Comparison of ENCODE assay signal across 9 cellular contexts in the genomic region with DNA sequence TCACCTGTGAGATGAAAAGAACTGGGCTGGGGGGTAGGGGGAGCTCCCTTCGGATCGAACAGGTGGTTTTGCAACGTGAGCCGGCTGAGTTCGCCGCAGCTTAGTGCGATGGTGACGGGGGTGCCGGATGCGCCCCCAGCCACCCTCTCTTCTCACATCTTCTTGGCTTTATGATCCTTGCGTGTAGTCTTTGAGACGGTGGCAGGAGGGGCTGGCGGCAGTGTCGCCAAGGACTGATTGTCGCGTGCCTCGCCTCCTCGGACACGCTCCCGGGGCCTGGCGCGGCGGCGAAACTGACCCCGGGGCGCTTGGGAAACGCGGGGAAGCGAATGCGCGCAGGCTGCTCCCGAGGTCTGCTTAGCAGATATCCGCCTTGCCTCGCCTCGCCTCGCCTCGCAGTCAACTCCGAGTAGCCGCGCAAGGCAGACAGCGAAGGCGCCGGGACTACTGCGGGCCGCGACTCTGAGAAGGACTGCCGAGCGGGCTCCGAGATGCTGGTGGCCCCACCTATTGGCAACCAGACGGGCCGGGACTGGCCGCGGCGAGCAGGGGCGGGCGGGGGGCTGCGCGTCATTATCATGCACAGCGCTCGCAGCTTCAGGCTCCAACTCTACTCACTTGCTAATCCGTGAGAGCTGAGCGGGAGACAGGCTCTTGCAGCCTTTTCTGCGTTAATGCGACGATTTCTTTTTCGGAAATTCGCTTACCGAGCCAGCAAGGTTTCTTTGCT. TPM values are rescaled to one million over a fixed set of nuclear protein-coding genes. Genes with fewer than 3 reads are reported as not detected.
DNase-seq lines count a peak whose midpoint lies in the region; ATAC-seq and TF ChIP-seq lines count a peak whose summit lies in the region.
"Had no signal": no experiment of that assay in that cellular context is flagged by ENCODE, and none has a peak within 500 bp of the region (broad histone marks: within the 10 kb centered on the region; RNA-seq: fewer than 3 reads in every experiment).

No MANE protein-coding gene starts in this region.

- CTCF ChIA-PET in PC-3 (lab: Charles Lee), result interaction anchor here (0.7 kb wide), 1 partner anchor 260 kb away, joined by 4 read pairs; no protein-coding TSS in a partner anchor
- CTCF ChIA-PET in activated CD8-positive, alpha-beta T cell treated with anti-CD3 and anti-CD28 coated beads, Interleukin-2, amount 10 ng/mL, durations not matched to agents 7 days and 5 days (lab: Charles Lee), result no interaction called here

- H3K36me3 ChIP-seq in PC-3 (ENCODE audit: low read depth, low read length) (no peaks in the 10 kb centered on the region), vagina (no peaks in the 10 kb centered on the region)

- peak overlapping the region; percentile 92 for H2AFZ ChIP-seq in PC-3 (ENCODE audit: low read length)

- peak overlapping the region; percentile 95 for H3K4me2 ChIP-seq in PC-3 (ENCODE audit: low read length)

- H3K4me1 Mint-ChIP-seq in activated CD8-positive, alpha-beta T cell treated with anti-CD3 and anti-CD28 coated beads, Interleukin-2, amount 10 ng/mL, durations not matched to agents 7 days and 5 days (ENCODE audit: low read depth), result peaks cover 5% of the 10 kb centered on the region

- H3K27me3 ChIP-seq in PC-3 (ENCODE audit: low read length) (no peaks in the 10 kb centered on the region), vagina (no peaks in the 10 kb centered on the region)

- POLR2A ChIA-PET in PC-3 (lab: Charles Lee; ENCODE audit: unreplicated experiment), result no interaction called here
- POLR2A ChIA-PET in activated CD8-positive, alpha-beta T cell treated with anti-CD3 and anti-CD28 coated beads, Interleukin-2, amount 10 ng/mL, durations not matched to agents 7 days and 5 days (lab: Charles Lee), result no interaction called here

- H3K9me3 Mint-ChIP-seq in activated CD8-positive, alpha-beta T cell treated with anti-CD3 and anti-CD28 coated beads, Interleukin-2, amount 10 ng/mL, durations not matched to agents 7 days and 5 days (ENCODE audit: insufficient read depth), result no peaks in the 10 kb centered on the region
- H3K9me3 Mint-ChIP-seq: activated B cell treated with CpG ODN at 0.5 μM for 24 hours had no signal

- H3K79me2 ChIP-seq in PC-3 (ENCODE audit: low read length), result no peaks in the 10 kb centered on the region

- H3K4me3 ChIP-seq in PC-3 (ENCODE audit: low read length) (peak overlapping the region; percentile 80), vagina (peak overlapping the region; percentile 30 to 35)

- H3K4me3 Mint-ChIP-seq in activated CD8-positive, alpha-beta T cell treated with anti-CD3 and anti-CD28 coated beads, Interleukin-2, amount 10 ng/mL, durations not matched to agents 7 days and 5 days, result no peak overlapping the region
- H3K4me3 Mint-ChIP-seq: activated B cell treated with CpG ODN at 0.5 μM for 24 hours had no signal

- TF ChIP-seq CTCF in PC-3 (conservative IDR thresholded peaks at IDR 0.05; ENCODE audit: low read depth, low read length) (no peak), vagina (IDR thresholded peaks at IDR 0.05) (no peak)

- ATAC-seq in PC-3 (peak; percentile 85), esophagus mucosa (peak; percentile 58), GM21529 (IDR thresholded peaks at IDR 0.05; ENCODE audit: unreplicated experiment) (no peak)
- no peak for ATAC-seq in activated CD8-positive, alpha-beta T cell treated with anti-CD3 and anti-CD28 coated beads, Interleukin-2, amount 10 ng/mL, durations not matched to agents 7 days and 5 days

- H3K27ac ChIP-seq in PC-3 (ENCODE audit: low read length) (no peak overlapping the region), vagina (no peak overlapping the region)

- H3K9me3 ChIP-seq in PC-3 (ENCODE audit: low read length) (no peaks in the 10 kb centered on the region), vagina (no peaks in the 10 kb centered on the region)

- no peaks in the 10 kb centered on the region for H3K9me2 ChIP-seq in PC-3 (replicated peaks; ENCODE audit: low read length)

- no peak for TF ChIP-seq POLR2A in vagina (IDR thresholded peaks at IDR 0.05)

- H3K4me1 ChIP-seq in PC-3 (ENCODE audit: insufficient read depth, low read length) (peaks cover 11% of the 10 kb centered on the region; the same call in 1 of the 2 replicates), vagina (peaks cover 26% of the 10 kb centered on the region)

- H3K27me3 Mint-ChIP-seq in activated CD8-positive, alpha-beta T cell treated with anti-CD3 and anti-CD28 coated beads, Interleukin-2, amount 10 ng/mL, durations not matched to agents 7 days and 5 days (ENCODE audit: low read depth), result peaks cover 30% of the 10 kb centered on the region

- BruUV-seq in PC-3 (replicated peaks; lab: Mats Ljungman, UMichigan), result TSS peak; percentile 81

- DNase-seq in activated CD4-positive, alpha-beta T cell treated with anti-CD3 and anti-CD28 coated beads for 48 hours, result peak; percentile 5
- DNase-seq in activated CD4-positive, alpha-beta T cell treated with anti-CD3 and anti-CD28 coated beads for 4 hours, result no peak
- DNase-seq in PC-3 (peak; percentile 63), middle frontal gyrus (ENCODE audit: extremely low spot score, low spot score) (peak; percentile 51), vagina (ENCODE audit: extremely low spot score in 2 of 2) (no peak)
- DNase-seq in activated CD8-positive, alpha-beta T cell treated with anti-CD3 and anti-CD28 coated beads, Interleukin-2, amount 10 ng/mL, durations not matched to agents 7 days and 5 days, result no peak
- DNase-seq: activated B cell treated with CpG ODN at 0.5 μM for 24 hours had no signal

- H3K9ac ChIP-seq in PC-3 (ENCODE audit: low read length), result peak overlapping the region; percentile 48

- H3F3A ChIP-seq in PC-3 (ENCODE audit: low read length, unreplicated experiment), result no peaks in the 10 kb centered on the region

- no peak overlapping the region for H3K27ac Mint-ChIP-seq in activated CD8-positive, alpha-beta T cell treated with anti-CD3 and anti-CD28 coated beads, Interleukin-2, amount 10 ng/mL, durations not matched to agents 7 days and 5 days
- H3K27ac Mint-ChIP-seq: activated B cell treated with CpG ODN at 0.5 μM for 24 hours had no signal

- H3K36me3 Mint-ChIP-seq in activated CD8-positive, alpha-beta T cell treated with anti-CD3 and anti-CD28 coated beads, Interleukin-2, amount 10 ng/mL, durations not matched to agents 7 days and 5 days (ENCODE audit: low read depth), result no peaks in the 10 kb centered on the region

- intact Hi-C loops in PC-3 (cut with micrococcal nuclease), result loop anchor here (2.0 to 10.0 kb wide), 7 partner anchors 71 to 1991 kb away; no protein-coding TSS in a partner anchor
- intact Hi-C loops in vagina (cut with DNase I), result no loop called here

- H4K20me1 ChIP-seq in PC-3 (ENCODE audit: low read length), result no peaks in the 10 kb centered on the region

RNA-seq across cellular contexts. Expression of gene GRID2, which starts 1.5 kb away (rescaled TPM):
- total RNA-seq in PC-3 (2014; rRNA removed), result 2.2 and 3.5 TPM in 2 replicates
- not detected for total RNA-seq in esophagus mucosa
- total RNA-seq in vagina, result not detected
- not detected for total RNA-seq in activated CD8-positive, alpha-beta T cell treated with anti-CD3 and anti-CD28 coated beads, Interleukin-2, amount 10 ng/mL, durations not matched to agents 7 days and 5 days
- total RNA-seq: activated B cell treated with CpG ODN at 0.5 μM for 24 hours had no signal

Comparison
In these comparisons a context has a peak if more than half of its experiments do, and no peak if none do; other contexts are left out.
1. DNase-seq: peak in activated CD4-positive, alpha-beta T cell treated with anti-CD3 and anti-CD28 coated beads for 48 hours (single experiment), PC-3 (single experiment) and middle frontal gyrus (single experiment); none in activated CD4-positive, alpha-beta T cell treated with anti-CD3 and anti-CD28 coated beads for 4 hours (0 of 2), vagina (0 of 2) and activated CD8-positive, alpha-beta T cell treated with anti-CD3 and anti-CD28 coated beads, Interleukin-2, amount 10 ng/mL, durations not matched to agents 7 days and 5 days (single experiment).
2. ATAC-seq: peak in PC-3 (single experiment) and esophagus mucosa (single experiment); none in activated CD8-positive, alpha-beta T cell treated with anti-CD3 and anti-CD28 coated beads, Interleukin-2, amount 10 ng/mL, durations not matched to agents 7 days and 5 days (single experiment) and GM21529 (single experiment).